In genomic region chr18:57833441-57834101, GRCh38 we compare ENCODE assay signal across 1 cellular context.
TF ChIP-seq lines count a peak whose summit lies in the region.

No MANE protein-coding gene starts in this region.

TF ChIP-seq in SK-N-SH, 30 proteins besides CTCF, POLR2A, EP300 and RAD21 (continued from another document):
- TF ChIP-seq TAF1 (IDR thresholded peaks at IDR 0.05; ENCODE audit: borderline replicate concordance, low read depth, low read length) (no peak), REST (IDR thresholded peaks at IDR 0.05; ENCODE audit: low read depth, low read length) (no peak), RFX5 (IDR thresholded peaks at IDR 0.05; ENCODE audit: low read length) (no peak), RXRA (IDR thresholded peaks at IDR 0.05; ENCODE audit: borderline replicate concordance, low read depth) (no peak), USF1 (IDR thresholded peaks at IDR 0.05; ENCODE audit: borderline replicate concordance, low read depth) (no peak), TCF12 (IDR thresholded peaks at IDR 0.05) (0 out of 2 replicates have a peak, but pooled peaks have one; percentile 17), FOSL2 (IDR thresholded peaks at IDR 0.05; ENCODE audit: borderline replicate concordance, low read depth) (peak; percentile 62), CHD2 (IDR thresholded peaks at IDR 0.05; ENCODE audit: low read length, partially characterized antibody) (no peak), RCOR1 (IDR thresholded peaks at IDR 0.05; ENCODE audit: low read length) (no peak)
